In genomic region chr7:156892821-156893706, GRCh38 we compare ENCODE assay signal across 1 cellular context.
TF ChIP-seq lines count a peak whose summit lies in the region.

Gene LMBR1, minus strand, starts transcription at chr7:156893183. Its CDS starts 190 bp downstream, at chr7:156892993.

TF ChIP-seq in HepG2, 621 proteins besides CTCF, POLR2A, EP300 and RAD21 (continued from another document and continues in another):
- no peak for TF ChIP-seq IRF9 (CRISPR knock-in tag; IDR thresholded peaks at IDR 0.05; ENCODE audit: borderline replicate concordance)
- no peak for TF ChIP-seq ZNF703 (CRISPR knock-in tag; IDR thresholded peaks at IDR 0.05; ENCODE audit: borderline replicate concordance)
- TF ChIP-seq SOX5 (CRISPR knock-in tag; IDR thresholded peaks at IDR 0.05; ENCODE audit: borderline replicate concordance), result 0 out of 2 replicates have a peak, but pooled peaks have one; percentile 22
- TF ChIP-seq KAT7 (CRISPR knock-in tag; IDR thresholded peaks at IDR 0.05; ENCODE audit: borderline replicate concordance), result peak; percentile 88; the same call in 1 of the 2 replicates
- TF ChIP-seq ZNF101 (CRISPR knock-in tag; IDR thresholded peaks at IDR 0.05; ENCODE audit: borderline replicate concordance, low read depth), result no peak
- TF ChIP-seq GTF2F1 (IDR thresholded peaks at IDR 0.05; ENCODE audit: low read length), result no peak
- peak; percentile 86; the same call in 1 of the 2 replicates for TF ChIP-seq ZNF788 (CRISPR knock-in tag; IDR thresholded peaks at IDR 0.05; ENCODE audit: borderline replicate concordance)
- 0 out of 2 replicates have a peak, but pooled peaks have one; percentile 49 for TF ChIP-seq KLF12 (CRISPR knock-in tag; IDR thresholded peaks at IDR 0.05; ENCODE audit: borderline replicate concordance)
- TF ChIP-seq IRF2 (CRISPR knock-in tag; IDR thresholded peaks at IDR 0.05), result peak; percentile 30; the same call in 1 of the 2 replicates
- TF ChIP-seq, protein P1, sequence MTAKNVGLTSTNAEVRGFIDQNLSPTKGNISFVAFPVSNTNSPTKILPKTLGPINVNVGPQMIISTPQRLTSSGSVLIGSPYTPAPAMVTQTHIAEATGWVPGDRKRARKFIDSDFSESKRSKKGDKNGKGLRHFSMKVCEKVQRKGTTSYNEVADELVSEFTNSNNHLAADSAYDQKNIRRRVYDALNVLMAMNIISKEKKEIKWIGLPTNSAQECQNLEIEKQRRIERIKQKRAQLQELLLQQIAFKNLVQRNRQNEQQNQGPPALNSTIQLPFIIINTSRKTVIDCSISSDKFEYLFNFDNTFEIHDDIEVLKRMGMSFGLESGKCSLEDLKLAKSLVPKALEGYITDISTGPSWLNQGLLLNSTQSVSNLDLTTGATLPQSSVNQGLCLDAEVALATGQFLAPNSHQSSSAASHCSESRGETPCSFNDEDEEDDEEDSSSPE (CRISPR knock-in tag; IDR thresholded peaks at IDR 0.05), result no peak
- TF ChIP-seq YEATS2 (CRISPR knock-in tag; IDR thresholded peaks at IDR 0.05; ENCODE audit: borderline replicate concordance), result no peak
- no peak for TF ChIP-seq ZNF335 (CRISPR knock-in tag; IDR thresholded peaks at IDR 0.05)
- TF ChIP-seq BCL6 (CRISPR knock-in tag; IDR thresholded peaks at IDR 0.05), result no peak
- no peak for TF ChIP-seq PCBP1 (IDR thresholded peaks at IDR 0.05; ENCODE audit: borderline replicate concordance, low read depth, low read length)
- TF ChIP-seq GABPB1 (CRISPR knock-in tag; IDR thresholded peaks at IDR 0.05), result peak; percentile 76
- TF ChIP-seq, protein P2, sequence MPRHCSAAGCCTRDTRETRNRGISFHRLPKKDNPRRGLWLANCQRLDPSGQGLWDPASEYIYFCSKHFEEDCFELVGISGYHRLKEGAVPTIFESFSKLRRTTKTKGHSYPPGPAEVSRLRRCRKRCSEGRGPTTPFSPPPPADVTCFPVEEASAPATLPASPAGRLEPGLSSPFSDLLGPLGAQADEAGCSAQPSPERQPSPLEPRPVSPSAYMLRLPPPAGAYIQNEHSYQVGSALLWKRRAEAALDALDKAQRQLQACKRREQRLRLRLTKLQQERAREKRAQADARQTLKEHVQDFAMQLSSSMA (CRISPR knock-in tag; IDR thresholded peaks at IDR 0.05), result 0 out of 2 replicates have a peak, but pooled peaks have one; percentile 57
- no peak for TF ChIP-seq ATF7 (IDR thresholded peaks at IDR 0.05)
- TF ChIP-seq ATF7 (CRISPR knock-in tag; IDR thresholded peaks at IDR 0.05), result no peak
- no peak for TF ChIP-seq JUND (CRISPR knock-in tag; IDR thresholded peaks at IDR 0.05)
- TF ChIP-seq RCOR2 (CRISPR knock-in tag; IDR thresholded peaks at IDR 0.05), result no peak
- no peak for TF ChIP-seq ZNF34 (CRISPR knock-in tag; IDR thresholded peaks at IDR 0.05; ENCODE audit: borderline replicate concordance)
- TF ChIP-seq SYNCRIP (IDR thresholded peaks at IDR 0.05; ENCODE audit: insufficient read depth, low read depth, low read length), result no peak
- no peak for TF ChIP-seq GABPA (IDR thresholded peaks at IDR 0.05; ENCODE audit: low read depth, low read length)
- TF ChIP-seq GABPA (CRISPR knock-in tag; IDR thresholded peaks at IDR 0.05; ENCODE audit: low read depth), result no peak
- TF ChIP-seq SSRP1 (CRISPR knock-in tag; IDR thresholded peaks at IDR 0.05), result no peak
- TF ChIP-seq, protein P3, sequence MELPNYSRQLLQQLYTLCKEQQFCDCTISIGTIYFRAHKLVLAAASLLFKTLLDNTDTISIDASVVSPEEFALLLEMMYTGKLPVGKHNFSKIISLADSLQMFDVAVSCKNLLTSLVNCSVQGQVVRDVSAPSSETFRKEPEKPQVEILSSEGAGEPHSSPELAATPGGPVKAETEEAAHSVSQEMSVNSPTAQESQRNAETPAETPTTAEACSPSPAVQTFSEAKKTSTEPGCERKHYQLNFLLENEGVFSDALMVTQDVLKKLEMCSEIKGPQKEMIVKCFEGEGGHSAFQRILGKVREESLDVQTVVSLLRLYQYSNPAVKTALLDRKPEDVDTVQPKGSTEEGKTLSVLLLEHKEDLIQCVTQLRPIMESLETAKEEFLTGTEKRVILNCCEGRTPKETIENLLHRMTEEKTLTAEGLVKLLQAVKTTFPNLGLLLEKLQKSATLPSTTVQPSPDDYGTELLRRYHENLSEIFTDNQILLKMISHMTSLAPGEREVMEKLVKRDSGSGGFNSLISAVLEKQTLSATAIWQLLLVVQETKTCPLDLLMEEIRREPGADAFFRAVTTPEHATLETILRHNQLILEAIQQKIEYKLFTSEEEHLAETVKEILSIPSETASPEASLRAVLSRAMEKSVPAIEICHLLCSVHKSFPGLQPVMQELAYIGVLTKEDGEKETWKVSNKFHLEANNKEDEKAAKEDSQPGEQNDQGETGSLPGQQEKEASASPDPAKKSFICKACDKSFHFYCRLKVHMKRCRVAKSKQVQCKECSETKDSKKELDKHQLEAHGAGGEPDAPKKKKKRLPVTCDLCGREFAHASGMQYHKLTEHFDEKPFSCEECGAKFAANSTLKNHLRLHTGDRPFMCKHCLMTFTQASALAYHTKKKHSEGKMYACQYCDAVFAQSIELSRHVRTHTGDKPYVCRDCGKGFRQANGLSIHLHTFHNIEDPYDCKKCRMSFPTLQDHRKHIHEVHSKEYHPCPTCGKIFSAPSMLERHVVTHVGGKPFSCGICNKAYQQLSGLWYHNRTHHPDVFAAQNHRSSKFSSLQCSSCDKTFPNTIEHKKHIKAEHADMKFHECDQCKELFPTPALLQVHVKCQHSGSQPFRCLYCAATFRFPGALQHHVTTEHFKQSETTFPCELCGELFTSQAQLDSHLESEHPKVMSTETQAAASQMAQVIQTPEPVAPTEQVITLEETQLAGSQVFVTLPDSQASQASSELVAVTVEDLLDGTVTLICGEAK (IDR thresholded peaks at IDR 0.05), result no peak
- TF ChIP-seq, protein P3 (CRISPR knock-in tag; IDR thresholded peaks at IDR 0.05), result no peak
- TF ChIP-seq SPEN (CRISPR knock-in tag; IDR thresholded peaks at IDR 0.05; ENCODE audit: low read depth), result peak; percentile 47
- no peak for TF ChIP-seq BCLAF1 (IDR thresholded peaks at IDR 0.05)
- 0 out of 2 replicates have a peak, but pooled peaks have one; percentile 29 for TF ChIP-seq HOXA9 (CRISPR knock-in tag; IDR thresholded peaks at IDR 0.05; ENCODE audit: borderline replicate concordance)
- no peak; the same call in 1 of the 2 replicates for TF ChIP-seq BRCA1 (CRISPR knock-in tag; IDR thresholded peaks at IDR 0.05)
- TF ChIP-seq ZNF20 (CRISPR knock-in tag; IDR thresholded peaks at IDR 0.05), result no peak
- TF ChIP-seq ZMYM3 (CRISPR knock-in tag; IDR thresholded peaks at IDR 0.05), result no peak; the same call in none of the 2 replicates
- peak; percentile 54; the same call in 1 of the 2 replicates for TF ChIP-seq ZBTB7B (CRISPR knock-in tag; IDR thresholded peaks at IDR 0.05)
- no peak; the same call in 1 of the 2 replicates for TF ChIP-seq ZNF160 (CRISPR knock-in tag; IDR thresholded peaks at IDR 0.05)
- no peak for TF ChIP-seq RFX3 (CRISPR knock-in tag; IDR thresholded peaks at IDR 0.05)
- TF ChIP-seq, protein P4, sequence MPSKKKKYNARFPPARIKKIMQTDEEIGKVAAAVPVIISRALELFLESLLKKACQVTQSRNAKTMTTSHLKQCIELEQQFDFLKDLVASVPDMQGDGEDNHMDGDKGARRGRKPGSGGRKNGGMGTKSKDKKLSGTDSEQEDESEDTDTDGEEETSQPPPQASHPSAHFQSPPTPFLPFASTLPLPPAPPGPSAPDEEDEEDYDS (CRISPR knock-in tag; IDR thresholded peaks at IDR 0.05), result peak; percentile 74
- peak; percentile 57; the same call in 1 of the 2 replicates for TF ChIP-seq FOXC1 (CRISPR knock-in tag; IDR thresholded peaks at IDR 0.05; ENCODE audit: borderline replicate concordance)
- no peak for TF ChIP-seq PTBP1 (IDR thresholded peaks at IDR 0.05; ENCODE audit: low read depth, low read length, poor library complexity, severe bottlenecking)
- TF ChIP-seq HOXD1 (CRISPR knock-in tag; IDR thresholded peaks at IDR 0.05), result peak; percentile 89
- no peak for TF ChIP-seq ZNF354B (CRISPR knock-in tag; IDR thresholded peaks at IDR 0.05)
- TF ChIP-seq, protein P5, sequence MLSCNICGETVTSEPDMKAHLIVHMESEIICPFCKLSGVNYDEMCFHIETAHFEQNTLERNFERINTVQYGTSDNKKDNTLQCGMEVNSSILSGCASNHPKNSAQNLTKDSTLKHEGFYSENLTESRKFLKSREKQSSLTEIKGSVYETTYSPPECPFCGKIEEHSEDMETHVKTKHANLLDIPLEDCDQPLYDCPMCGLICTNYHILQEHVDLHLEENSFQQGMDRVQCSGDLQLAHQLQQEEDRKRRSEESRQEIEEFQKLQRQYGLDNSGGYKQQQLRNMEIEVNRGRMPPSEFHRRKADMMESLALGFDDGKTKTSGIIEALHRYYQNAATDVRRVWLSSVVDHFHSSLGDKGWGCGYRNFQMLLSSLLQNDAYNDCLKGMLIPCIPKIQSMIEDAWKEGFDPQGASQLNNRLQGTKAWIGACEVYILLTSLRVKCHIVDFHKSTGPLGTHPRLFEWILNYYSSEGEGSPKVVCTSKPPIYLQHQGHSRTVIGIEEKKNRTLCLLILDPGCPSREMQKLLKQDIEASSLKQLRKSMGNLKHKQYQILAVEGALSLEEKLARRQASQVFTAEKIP (CRISPR knock-in tag; IDR thresholded peaks at IDR 0.05; ENCODE audit: borderline replicate concordance), result no peak
- TF ChIP-seq, protein P6, sequence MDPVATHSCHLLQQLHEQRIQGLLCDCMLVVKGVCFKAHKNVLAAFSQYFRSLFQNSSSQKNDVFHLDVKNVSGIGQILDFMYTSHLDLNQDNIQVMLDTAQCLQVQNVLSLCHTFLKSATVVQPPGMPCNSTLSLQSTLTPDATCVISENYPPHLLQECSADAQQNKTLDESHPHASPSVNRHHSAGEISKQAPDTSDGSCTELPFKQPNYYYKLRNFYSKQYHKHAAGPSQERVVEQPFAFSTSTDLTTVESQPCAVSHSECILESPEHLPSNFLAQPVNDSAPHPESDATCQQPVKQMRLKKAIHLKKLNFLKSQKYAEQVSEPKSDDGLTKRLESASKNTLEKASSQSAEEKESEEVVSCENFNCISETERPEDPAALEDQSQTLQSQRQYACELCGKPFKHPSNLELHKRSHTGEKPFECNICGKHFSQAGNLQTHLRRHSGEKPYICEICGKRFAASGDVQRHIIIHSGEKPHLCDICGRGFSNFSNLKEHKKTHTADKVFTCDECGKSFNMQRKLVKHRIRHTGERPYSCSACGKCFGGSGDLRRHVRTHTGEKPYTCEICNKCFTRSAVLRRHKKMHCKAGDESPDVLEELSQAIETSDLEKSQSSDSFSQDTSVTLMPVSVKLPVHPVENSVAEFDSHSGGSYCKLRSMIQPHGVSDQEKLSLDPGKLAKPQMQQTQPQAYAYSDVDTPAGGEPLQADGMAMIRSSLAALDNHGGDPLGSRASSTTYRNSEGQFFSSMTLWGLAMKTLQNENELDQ (CRISPR knock-in tag; IDR thresholded peaks at IDR 0.05; ENCODE audit: borderline replicate concordance), result no peak
- no peak for TF ChIP-seq ZNF451 (CRISPR knock-in tag; IDR thresholded peaks at IDR 0.05)
- no peak for TF ChIP-seq TRIM24 (CRISPR knock-in tag; IDR thresholded peaks at IDR 0.05)
